Comparison of ENCODE assay signal across 12 cellular contexts in genomic region chr12:34402899-34403705, GRCh38.
DNase-seq lines count a peak whose midpoint lies in the region; ATAC-seq, FAIRE-seq and TF ChIP-seq lines count a peak whose summit lies in the region.
"Had no signal": no experiment of that assay in that cellular context is flagged by ENCODE, and none has a peak within 500 bp of the region (broad histone marks: within the 10 kb centered on the region; RNA-seq: fewer than 3 reads in every experiment).

No MANE protein-coding gene starts in this region.

- no peak for TF ChIP-seq POLR2A in Peyer's patch (IDR thresholded peaks at IDR 0.05)

- no peak for FAIRE-seq in pancreas (lab: Jason Lieb, UNC)

- H3K27me3 ChIP-seq in Peyer's patch = no peaks in the 10 kb centered on the region
- no peaks in the 10 kb centered on the region for H3K27me3 ChIP-seq in pancreas

- DNase-seq in D341Med (ENCODE audit: low spot score) (peak; percentile 5), Peyer's patch (peak; percentile 8 to 37 (median 24)), head of caudate nucleus (peak in 34 of 42 donors; percentile 0 to 34 (median 4)), pancreas (peak in 5 of 6 donors; percentile 4 to 51 (median 12)), cerebellar nuclear complex (lab: John Stamatoyannopoulos, UW) (no peak), DMS 273 treated with DMSO at 0.1 percent for 48 hours (lab: John Stamatoyannopoulos, UW) (no peak), SIG-M5 (lab: John Stamatoyannopoulos, UW) (no peak)
- no peak for DNase-seq in effector memory CD8-positive, alpha-beta T cell
- DNase-seq: CD4-positive, alpha-beta memory T cell; NCI-H2081 treated with DMSO at 0.1 percent for 48 hours had no signal

- no peaks in the 10 kb centered on the region for H3K36me3 Mint-ChIP-seq in effector memory CD8-positive, alpha-beta T cell (ENCODE audit: insufficient read depth)
- H3K36me3 Mint-ChIP-seq: memory B cell had no signal

- H3K4me1 Mint-ChIP-seq in effector memory CD8-positive, alpha-beta T cell (ENCODE audit: low read depth in 2 of 2) = no peaks in the 10 kb centered on the region
- H3K4me1 Mint-ChIP-seq: CD4-positive, alpha-beta memory T cell; memory B cell had no signal

- H3K4me1 ChIP-seq in Peyer's patch (no peaks in the 10 kb centered on the region), pancreas (no peaks in the 10 kb centered on the region)
- H3K4me1 ChIP-seq: HAP-1 had no signal

- H3K27ac Mint-ChIP-seq in effector memory CD8-positive, alpha-beta T cell = no peak overlapping the region
- H3K27ac Mint-ChIP-seq: memory B cell had no signal

- no peaks in the 10 kb centered on the region for H3K27me3 Mint-ChIP-seq in effector memory CD8-positive, alpha-beta T cell
- H3K27me3 Mint-ChIP-seq: CD4-positive, alpha-beta memory T cell; memory B cell had no signal

- H3K27ac ChIP-seq in Peyer's patch = no peak overlapping the region
- no peak overlapping the region for H3K27ac ChIP-seq in pancreas

- H3K4me3 ChIP-seq in Peyer's patch (no peak overlapping the region), pancreas (no peak overlapping the region)
- H3K4me3 ChIP-seq: HAP-1 had no signal

- TF ChIP-seq CTCF in Peyer's patch (IDR thresholded peaks at IDR 0.05) (no peak), pancreas (IDR thresholded peaks at IDR 0.05) (no peak)

- peaks cover 0 to 45% (median 22%) of the 10 kb centered on the region in 4 donors for H3K9me3 ChIP-seq in Peyer's patch
- H3K9me3 ChIP-seq in pancreas = no peaks in the 10 kb centered on the region

- intact Hi-C loops in head of caudate nucleus (cut with DNase I) = no loop called here
- intact Hi-C loops in pancreas (cut with DNase I) = no loop called here

- H3K36me3 ChIP-seq in Peyer's patch (no peaks in the 10 kb centered on the region), pancreas (no peaks in the 10 kb centered on the region)
- H3K36me3 ChIP-seq: HAP-1 had no signal

- peaks cover 8 to 55% of the 10 kb centered on the region in 2 donors for H3K9me3 Mint-ChIP-seq in effector memory CD8-positive, alpha-beta T cell

- no peak overlapping the region for H3K4me3 Mint-ChIP-seq in effector memory CD8-positive, alpha-beta T cell
- H3K4me3 Mint-ChIP-seq: CD4-positive, alpha-beta memory T cell; memory B cell had no signal

- WGBS in pancreas, 2 donors = 57 to 64% methylated on average over 33 of the region's 33 CpGs

- no peak for ATAC-seq in pancreas
- no peak for ATAC-seq in effector memory CD8-positive, alpha-beta T cell (replicated peaks)

Comparison
In these comparisons a context has a peak if more than half of its experiments do, and no peak if none do; other contexts are left out.
1. DNase-seq: peak in D341Med (single experiment), Peyer's patch (3 of 3), head of caudate nucleus (34 of 42) and pancreas (5 of 6); none in effector memory CD8-positive, alpha-beta T cell (0 of 3), cerebellar nuclear complex (0 of 2), DMS 273 treated with DMSO at 0.1 percent for 48 hours (single experiment) and SIG-M5 (single experiment).